Comparison of ENCODE assay signal across 8 cellular contexts in the genomic region with DNA sequence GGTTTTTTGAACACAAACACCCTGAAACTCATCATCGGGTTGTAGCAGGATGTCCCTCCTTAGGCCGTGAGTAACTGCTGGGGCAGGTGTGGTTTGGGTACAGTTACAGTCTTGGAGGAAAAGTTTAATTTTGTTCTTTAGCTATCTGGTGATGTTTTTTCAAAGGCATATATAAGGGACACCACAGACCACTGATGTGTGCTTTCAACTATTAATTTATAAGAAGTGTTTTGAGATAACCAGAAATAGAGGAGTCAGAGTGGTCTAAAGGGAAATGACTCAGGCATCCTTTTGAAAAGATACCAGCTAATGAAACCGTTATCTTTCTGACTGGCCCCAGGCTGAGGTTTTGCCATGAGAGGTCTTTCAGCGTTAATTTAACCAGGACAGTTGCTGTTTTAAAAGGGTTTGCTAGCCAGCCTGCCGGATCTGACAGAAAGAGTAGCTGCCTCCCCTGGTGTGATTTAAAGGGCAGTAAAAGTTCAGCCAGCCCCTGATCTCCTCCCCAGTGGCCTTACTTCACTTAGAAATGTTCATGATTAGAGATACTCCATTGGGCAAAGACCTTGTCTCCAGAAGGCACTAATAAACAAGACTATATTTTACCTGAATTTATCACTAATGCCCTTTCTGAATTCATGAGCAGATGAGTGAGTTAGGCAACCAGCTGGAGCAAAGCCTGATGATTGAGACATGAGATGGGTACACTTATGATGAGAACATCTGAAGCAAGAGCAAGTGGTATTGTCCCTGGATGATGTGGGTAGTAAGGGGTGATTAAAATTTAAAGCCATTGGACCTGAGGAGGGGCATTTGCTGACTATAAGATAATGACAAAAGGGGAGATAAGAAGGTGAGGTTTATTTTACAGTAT.
DNase-seq lines count a peak whose midpoint lies in the region; TF ChIP-seq lines count a peak whose summit lies in the region.

No MANE protein-coding gene starts in this region.

- no peak overlapping the region for H3K4me3 ChIP-seq in colonic mucosa

- H3K9ac ChIP-seq in colonic mucosa (ENCODE audit: low read depth in 2 of 2, low read length in 2 of 2): no peak overlapping the region

- peak; percentile 4 for DNase-seq in stimulated activated CD4-positive, alpha-beta T cell treated with anti-CD3 and anti-CD28 coated beads, Interleukin-12 subunit alpha, Interleukin-12 subunit beta, amount 100 ng/mL, for 4 hours
- DNase-seq in stimulated activated CD4-positive, alpha-beta T cell treated with anti-CD3 and anti-CD28 coated beads, Interleukin-4, amount 100 ng/mL, for 4 hours: no peak
- DNase-seq in Kasumi-1 (lab: John Stamatoyannopoulos, UW): peak; percentile 88 to 91
- DNase-seq in dermis blood vessel endothelial cell: peak; percentile 60
- peak; percentile 26 to 30 for DNase-seq in stimulated activated CD8-positive, alpha-beta memory T cell treated with anti-CD3 and anti-CD28 coated beads, Interleukin-15, amount 100 ng/mL, for 48 hours (ENCODE audit: low read depth in 2 of 2)
- DNase-seq in iPS-NIHi11 (ENCODE audit: low spot score): no peak
- DNase-seq in colonic mucosa: no peak
- no peak for DNase-seq in AG08396 (ENCODE audit: low spot score)

- intact Hi-C loops in colonic mucosa (cut with DNase I): no loop called here

- no peaks in the 10 kb centered on the region for H3K9me3 ChIP-seq in colonic mucosa

- no peaks in the 10 kb centered on the region for H3K4me1 ChIP-seq in colonic mucosa

- H3K36me3 ChIP-seq in colonic mucosa: no peaks in the 10 kb centered on the region

- no peaks in the 10 kb centered on the region for H3K27me3 ChIP-seq in colonic mucosa

- H3K27ac ChIP-seq in colonic mucosa: no peak overlapping the region

- TF ChIP-seq CTCF in colonic mucosa (IDR thresholded peaks at IDR 0.05): no peak

Comparison
In these comparisons a context has a peak if more than half of its experiments do, and no peak if none do; other contexts are left out.
1. DNase-seq: peak in stimulated activated CD4-positive, alpha-beta T cell treated with anti-CD3 and anti-CD28 coated beads, Interleukin-12 subunit alpha, Interleukin-12 subunit beta, amount 100 ng/mL, for 4 hours (single experiment), Kasumi-1 (2 of 2), dermis blood vessel endothelial cell (single experiment) and stimulated activated CD8-positive, alpha-beta memory T cell treated with anti-CD3 and anti-CD28 coated beads, Interleukin-15, amount 100 ng/mL, for 48 hours (2 of 2); none in stimulated activated CD4-positive, alpha-beta T cell treated with anti-CD3 and anti-CD28 coated beads, Interleukin-4, amount 100 ng/mL, for 4 hours (0 of 2), iPS-NIHi11 (single experiment), colonic mucosa (single experiment) and AG08396 (single experiment).